Comparison of ENCODE assay signal across 11 cellular contexts in genomic region chr11:18768472-18768901, GRCh38. TPM values are rescaled to one million over a fixed set of nuclear protein-coding genes. Genes with fewer than 3 reads are reported as not detected.
A peak's percentile ranks its signal among the peaks of the same experiment; 100 is the strongest.
DNase-seq lines count a peak whose midpoint lies in the region; ATAC-seq, FAIRE-seq and TF ChIP-seq lines count a peak whose summit lies in the region.
"Had no signal": no experiment of that assay in that cellular context is flagged by ENCODE, and none has a peak within 500 bp of the region (broad histone marks: within the 10 kb centered on the region; RNA-seq: fewer than 3 reads in every experiment).

No MANE protein-coding gene starts in this region.

- peak; percentile 64 for DNase-seq in GM20000 (ENCODE audit: low spot score)
- DNase-seq in GM12878 (ENCODE audit: low read depth, low spot score), result peak; percentile 77
- no peak for DNase-seq in NCI-H128 (lab: John Stamatoyannopoulos, UW; ENCODE audit: unreplicated experiment)
- DNase-seq in cardiac septum (ENCODE audit: low spot score), result no peak
- no peak for DNase-seq in cerebellum (ENCODE audit: low spot score)
- no peak for DNase-seq in AG08396 (ENCODE audit: low spot score)
- DNase-seq: foreskin melanocyte, right lobe of liver had no signal

- TF ChIP-seq CTCF in GM20000 (IDR thresholded peaks at IDR 0.05; ENCODE audit: extremely low read depth, missing control alignments) (no peak), GM12878 (IDR thresholded peaks at IDR 0.05 in 2 of 3, conservative IDR thresholded peaks at IDR 0.05 in 1 of 3; ENCODE audit: control insufficient read depth in 2 of 3, extremely low read depth in 1 of 3, insufficient read depth in 1 of 3, low read depth in 3 of 3, low read length in 3 of 3) (no peak)

- WGBS in GM12878 (ENCODE audit: insufficient coverage, insufficient replicate concordance, low lambda C conversion rate, missing lambda C conversion rate), result 10% methylated on average over 4 of the region's 4 CpGs

- FAIRE-seq in GM12878 (lab: Jason Lieb, UNC), result peak; percentile 84

- H3K79me2 ChIP-seq in GM12878 (ENCODE audit: control insufficient read depth, insufficient read depth, low read length), result no peaks in the 10 kb centered on the region

- no TSS peak for BruUV-seq in GM12878 (replicated peaks; lab: Mats Ljungman, UMichigan)

- peaks cover 38% of the 10 kb centered on the region for H3K4me1 ChIP-seq in GM12878 (ENCODE audit: control insufficient read depth, insufficient read depth, low read length)
- H3K4me1 ChIP-seq: right lobe of liver had no signal

- H2AFZ ChIP-seq in GM12878 (ENCODE audit: control insufficient read depth, low read depth, low read length), result no peak overlapping the region

- SMC1A ChIA-PET in GM12878 (lab: Charles Lee; ENCODE audit: uncharacterized antibody, unreplicated experiment), result interaction anchor here (0.8 to 4.8 kb wide), 17 partner anchors 10 to 228 kb away, joined by 3 to 44 read pairs (median 4); partner anchors contain the start of gene SPTY2D1

- CTCF ChIA-PET in GM12878 (lab: Yijun Ruan, JAX), result interaction anchor here (0.6 to 24.2 kb wide), 13 partner anchors 10 to 524 kb away, joined by 3 to 494 read pairs (median 6); partner anchors contain the start of gene IGSF22

- ATAC-seq in GM18508 (IDR thresholded peaks at IDR 0.05; ENCODE audit: insufficient read depth, unreplicated experiment), result peak; percentile 66
- ATAC-seq in HG03280 (IDR thresholded peaks at IDR 0.05; ENCODE audit: unreplicated experiment), result peak; percentile 82
- peak; percentile 80 for ATAC-seq in GM12878

- no peaks in the 10 kb centered on the region; the same call in 2 of the 3 replicates for H3K9me3 ChIP-seq in GM12878 (replicated peaks; ENCODE audit: control insufficient read depth, insufficient read depth, low read length)
- H3K9me3 ChIP-seq: right lobe of liver had no signal

- RAD21 ChIA-PET in GM12878 (lab: Charles Lee; ENCODE audit: unreplicated experiment), result interaction anchor here (0.7 to 3.0 kb wide), 20 partner anchors 10 to 524 kb away, joined by 3 to 17 read pairs (median 4); partner anchors contain the start of genes SPTY2D1, TSG101 and UEVLD

- no peak overlapping the region for H3K4me3 ChIP-seq in GM12878
- H3K4me3 ChIP-seq: right lobe of liver had no signal

- H4K20me1 ChIP-seq in GM12878 (ENCODE audit: control insufficient read depth, insufficient read depth), result no peaks in the 10 kb centered on the region

- no peaks in the 10 kb centered on the region for H3K27me3 ChIP-seq in GM12878 (replicated peaks in 1 of 2; ENCODE audit: control insufficient read depth in 2 of 2, insufficient read depth in 2 of 2, low read length in 1 of 2)
- H3K27me3 ChIP-seq: right lobe of liver had no signal

- H3K9ac ChIP-seq in GM12878 (ENCODE audit: control insufficient read depth, insufficient read depth, low read length), result no peak overlapping the region

- TF ChIP-seq EP300 in GM12878 (IDR thresholded peaks at IDR 0.05; ENCODE audit: borderline replicate concordance in 1 of 2, control insufficient read depth in 1 of 2, low read depth in 2 of 2, low read length in 2 of 2), result peak; percentile 92 to 94

- no peak for TF ChIP-seq RAD21 in GM12878 (IDR thresholded peaks at IDR 0.05; ENCODE audit: insufficient read depth, low read depth, low read length)

- H3K36me3 ChIP-seq in GM12878 (ENCODE audit: control insufficient read depth in 2 of 2, insufficient read depth in 2 of 2, low read length in 1 of 2), result no peaks in the 10 kb centered on the region
- H3K36me3 ChIP-seq: right lobe of liver had no signal

- TF ChIP-seq POLR2A in GM12878 (IDR thresholded peaks at IDR 0.05; ENCODE audit: low read depth, low read length), result no peak

- intact Hi-C loops in GM12878 (cut with micrococcal nuclease; ENCODE audit: unreplicated experiment) (loop anchor here (5.0 kb wide), 1 partner anchor 241 kb away; the partner anchor contains the start of gene TSG101), cardiac septum (cut with DNase I) (no loop called here)

- peak overlapping the region; percentile 86 for H3K4me2 ChIP-seq in GM12878 (ENCODE audit: control insufficient read depth, insufficient read depth)

- in situ Hi-C loops in GM12878 (cut with MboI), result no loop called here

- peak overlapping the region; percentile 35 for H3K27ac ChIP-seq in GM12878 (ENCODE audit: control insufficient read depth, insufficient read depth)
- H3K27ac ChIP-seq: right lobe of liver had no signal

- POLR2A ChIA-PET in GM12878 (lab: Charles Lee), result interaction anchor here (0.6 to 1.4 kb wide), 8 partner anchors 38 to 500 kb away, joined by 3 to 4 read pairs (median 3); partner anchors contain the start of genes HPS5, LDHA and TSG101

TF ChIP-seq in GM12878, 131 proteins besides CTCF, POLR2A, EP300 and RAD21 (continues in another document):
- TF ChIP-seq PAX5 (IDR thresholded peaks at IDR 0.05; ENCODE audit: borderline replicate concordance, low read depth, low read length) (0 out of 2 replicates have a peak, but pooled peaks have one; percentile 61), SMARCA5 (IDR thresholded peaks at IDR 0.05) (no peak), FOS (IDR thresholded peaks at IDR 0.05; ENCODE audit: borderline replicate concordance, extremely low read depth, insufficient read length) (no peak), POLR2AphosphoS2 (IDR thresholded peaks at IDR 0.05; ENCODE audit: low read depth, low read length) (no peak), EZH2 (IDR thresholded peaks at IDR 0.05; ENCODE audit: borderline replicate concordance, control insufficient read depth, low read depth, low read length) (no peak), RFX5 (IDR thresholded peaks at IDR 0.05; ENCODE audit: low read depth, low read length) (no peak), ZBTB11 (CRISPR knock-in tag; IDR thresholded peaks at IDR 0.05) (no peak), TBL1XR1 (IDR thresholded peaks at IDR 0.05; ENCODE audit: low read depth, low read length) (peak; percentile 73; the same call in 1 of the 2 replicates)

RNA-seq across cellular contexts. Expression of gene PTPN5, which starts 23.1 kb away (rescaled TPM):
- not detected in 2 replicates for total RNA-seq in GM12878 (2013; cell fraction: nucleolus; rRNA removed)
- total RNA-seq in GM12878 (2014; rRNA removed), result not detected in 2 replicates
- total RNA-seq in GM12878 (2014; rRNA removed; fragmentation: Illumina TruSeq; extraction: Trizol), result not detected in 2 replicates
- not detected in 2 replicates for total RNA-seq in GM12878 (2021)
- not detected for polyA plus RNA-seq in GM12878 (2011; ENCODE audit: low read depth)
- 0.04 TPM in 2 replicates for polyA plus RNA-seq in GM12878 (2011; rRNA removed)
- polyA plus RNA-seq in GM12878 (2011; cell fraction: cytosol; rRNA removed), result 0.01 and 0.03 TPM in 2 replicates
- polyA plus RNA-seq in GM12878 (2011; cell fraction: nucleus; rRNA removed), result 0.13 and 0.15 TPM in 2 replicates
- not detected in 2 replicates for polyA plus RNA-seq in GM12878 (2012)
- polyA plus RNA-seq in GM12878 (2014; fragmentation: Illumina TruSeq; extraction: Trizol), result 0.06 TPM in 1 of 2 replicates, not detected in the other
- not detected for polyA plus RNA-seq in GM12878 (2014; fragmentation: Nextera tagmentation; extraction: Ambion mirVana)
- polyA plus RNA-seq in GM12878 (2014; rRNA removed), result not detected in 2 replicates
- polyA plus RNA-seq in GM12878 (2016; fragmentation: Nextera tagmentation; extraction: Ambion mirVana), result under 1 TPM in 1 of 2 experiments, not detected in 1; 0.05 TPM
- polyA minus RNA-seq in GM12878 (2011; rRNA and poly(A)+ RNA removed), result not detected in 2 replicates
- polyA minus RNA-seq in GM12878 (2011; cell fraction: cytosol; rRNA and poly(A)+ RNA removed), result not detected in 2 replicates
- not detected in 2 replicates for polyA minus RNA-seq in GM12878 (2011; cell fraction: nucleus; rRNA and poly(A)+ RNA removed)
- 3.8 TPM for total RNA-seq in cardiac septum
- 26.1 TPM for total RNA-seq in cerebellum
- total RNA-seq: NCI-H460, right lobe of liver had no signal

RNA-seq across cellular contexts. Expression of gene IGSF22, which starts 42.5 kb away (rescaled TPM):
- not detected in 2 replicates for total RNA-seq in GM12878 (2013; cell fraction: nucleolus; rRNA removed)
- total RNA-seq in GM12878 (2014; rRNA removed) (not detected in 2 replicates), GM12878 (2014; rRNA removed; fragmentation: Illumina TruSeq; extraction: Trizol) (not detected in 2 replicates), GM12878 (2021) (not detected in 2 replicates), cardiac septum (1.1 TPM), cerebellum (0.45 TPM)
- not detected for polyA plus RNA-seq in GM12878 (2011; ENCODE audit: low read depth)
- polyA plus RNA-seq in GM12878 (2011; rRNA removed) (not detected in 2 replicates), GM12878 (2014; fragmentation: Illumina TruSeq; extraction: Trizol) (not detected in 2 replicates), GM12878 (2014; fragmentation: Nextera tagmentation; extraction: Ambion mirVana) (under 1 TPM; 0.02 to 0.18 TPM), GM12878 (2014; rRNA removed) (not detected in 2 replicates), GM12878 (2016; fragmentation: Nextera tagmentation; extraction: Ambion mirVana) (not detected)
- polyA plus RNA-seq in GM12878 (2011; cell fraction: cytosol; rRNA removed), result 0.01 TPM in 1 of 2 replicates, not detected in the other
- not detected in 2 replicates for polyA plus RNA-seq in GM12878 (2011; cell fraction: nucleus; rRNA removed)
- 0.14 and 0.36 TPM in 2 replicates for polyA plus RNA-seq in GM12878 (2012)
- not detected in 2 replicates for polyA minus RNA-seq in GM12878 (2011; rRNA and poly(A)+ RNA removed)
- not detected in 2 replicates for polyA minus RNA-seq in GM12878 (2011; cell fraction: cytosol; rRNA and poly(A)+ RNA removed)
- not detected in 2 replicates for polyA minus RNA-seq in GM12878 (2011; cell fraction: nucleus; rRNA and poly(A)+ RNA removed)
- total RNA-seq: NCI-H460 had no signal

Comparison
In these comparisons a context has a peak if more than half of its experiments do, and no peak if none do; other contexts are left out.
1. DNase-seq: peak in GM20000 (single experiment) and GM12878 (single experiment); none in NCI-H128 (single experiment), cardiac septum (single experiment), cerebellum (single experiment) and AG08396 (single experiment).
2. Peak in every context shown above with its lines, with median percentiles within 50 percentile points of each other: ATAC-seq.